In genomic region chr16:67873435-67874146, GRCh38 we compare ENCODE assay signal across 8 cellular contexts. TPM values are rescaled to one million over a fixed set of nuclear protein-coding genes. Genes with fewer than 3 reads are reported as not detected.
A peak's percentile ranks its signal among the peaks of the same experiment; 100 is the strongest.
DNase-seq lines count a peak whose midpoint lies in the region; ATAC-seq and TF ChIP-seq lines count a peak whose summit lies in the region.

No MANE protein-coding gene starts in this region.

- TF ChIP-seq CTCF in heart right ventricle (IDR thresholded peaks at IDR 0.05) (no peak), SK-N-SH (IDR thresholded peaks at IDR 0.05) (no peak), fibroblast of the aortic adventitia (IDR thresholded peaks at IDR 0.05; ENCODE audit: insufficient read depth, low read length) (no peak)

- H3F3A ChIP-seq in SK-N-SH (replicated peaks; ENCODE audit: insufficient read depth) = peaks cover 20% of the 10 kb centered on the region

- CTCF ChIA-PET in SK-N-SH (lab: Yijun Ruan, JAX) = interaction anchor here (0.8 to 22.4 kb wide), 5 partner anchors 11 to 352 kb away, joined by 4 to 564 read pairs (median 7); partner anchors contain the start of genes CTRL, LCAT, NRN1L and PSMB10

- TF ChIP-seq EP300 in SK-N-SH (IDR thresholded peaks at IDR 0.05; ENCODE audit: borderline replicate concordance in 1 of 2, low read depth in 1 of 2, low read length in 1 of 2) = no peak

- 8 to 9% methylated on average over 20 of the region's 20 CpGs for WGBS in heart right ventricle, 2 donors
- WGBS in SK-N-SH (ENCODE audit: low lambda C conversion rate) = 5% methylated on average over 14 of the region's 20 CpGs

- intact Hi-C loops in heart right ventricle (cut with DNase I) (loop anchor here in 2 of 10 donors (2.0 kb wide), 2 partner anchors 27 to 31 kb away; partner anchors contain the start of genes CENPT (in 1 of the 2), NUTF2 (in 1 of the 2) and THAP11 (in 1 of the 2)), Right ventricle myocardium inferior (cut with DNase I) (loop anchor here (2.0 kb wide), 1 partner anchor 27 kb away; the partner anchor contains the start of genes CENPT and NUTF2), sciatic nerve (cut with DNase I) (no loop called here)

- TF ChIP-seq RAD21 in SK-N-SH (IDR thresholded peaks at IDR 0.05; ENCODE audit: low read length) = no peak

- H3K4me3 ChIP-seq in heart right ventricle (peak overlapping the region; percentile 79 to 100 (median 97)), SK-N-SH (ENCODE audit: low read depth in 2 of 2, low read length in 1 of 2) (peak overlapping the region; percentile 94 to 96), fibroblast of the aortic adventitia (ENCODE audit: low read depth, low read length) (peak overlapping the region; percentile 89)

- H3K79me2 ChIP-seq in SK-N-SH (ENCODE audit: insufficient read depth) = peaks cover 46% of the 10 kb centered on the region

- peak overlapping the region; percentile 43 to 93 (median 90) for H3K27ac ChIP-seq in heart right ventricle
- peak overlapping the region; percentile 64 to 66; a peak in 3 of 4 replicates for H3K27ac ChIP-seq in SK-N-SH (ENCODE audit: low read depth in 2 of 2, low read length in 1 of 2)

- H3K9me2 ChIP-seq in SK-N-SH = no peaks in the 10 kb centered on the region

- H2AFZ ChIP-seq in SK-N-SH (ENCODE audit: low read depth) = peak overlapping the region; percentile 82; the same call in 1 of the 2 replicates

- H3K36me3 ChIP-seq in heart right ventricle (peaks cover 6 to 68% (median 46%) of the 10 kb centered on the region in 9 donors), SK-N-SH (replicated peaks in 1 of 2; ENCODE audit: control insufficient read depth in 1 of 2, insufficient read depth in 2 of 2, low read length in 1 of 2) (peaks cover 22 to 53% of the 10 kb centered on the region in 2 experiments)

- peak overlapping the region; percentile 95 for H3K9ac ChIP-seq in SK-N-SH

- peaks cover 17 to 41% (median 31%) of the 10 kb centered on the region in 9 donors for H3K4me1 ChIP-seq in heart right ventricle
- H3K4me1 ChIP-seq in SK-N-SH (ENCODE audit: control insufficient read depth in 1 of 2, insufficient read depth in 2 of 2, low read depth in 1 of 2, low read length in 1 of 2) = peaks cover 11 to 13% of the 10 kb centered on the region in 2 experiments; a peak in 1 of 4 replicates

- POLR2A ChIA-PET in SK-N-SH (lab: Yijun Ruan, JAX) = interaction anchor here (0.6 to 1.4 kb wide), 3 partner anchors 9 to 172 kb away, joined by 4 to 6 read pairs (median 5); partner anchors contain the start of gene NRN1L

- peak in 5 of 8 donors; percentile 3 to 20 (median 10) for ATAC-seq in heart right ventricle
- ATAC-seq in Right ventricle myocardium inferior = no peak
- peak; percentile 6 for ATAC-seq in sciatic nerve
- ATAC-seq in HG03457 (IDR thresholded peaks at IDR 0.05; ENCODE audit: unreplicated experiment) = no peak

- DNase-seq in heart right ventricle (no peak), Right ventricle myocardium inferior (ENCODE audit: missing footprints) (no peak), SK-N-SH (no peak), fibroblast of the aortic adventitia (ENCODE audit: low read depth) (peak; percentile 18), sciatic nerve (ENCODE audit: low spot score) (no peak), activated gamma-delta T cell treated with Interleukin-2 at 50 U/mL for 16 hours (no peak)
- DNase-seq in stimulated activated CD4-positive, alpha-beta T cell treated with anti-CD3 and anti-CD28 coated beads, Interleukin-12 subunit alpha, Interleukin-12 subunit beta, amount 100 ng/mL, for 4 hours = no peak

- H4K20me1 ChIP-seq in SK-N-SH (ENCODE audit: insufficient read depth) = peaks cover 27% of the 10 kb centered on the region

- H3K4me2 ChIP-seq in SK-N-SH = peak overlapping the region; percentile 99

- H3K27me3 ChIP-seq in heart right ventricle (no peaks in the 10 kb centered on the region), SK-N-SH (ENCODE audit: insufficient read depth) (no peaks in the 10 kb centered on the region)

- H3K9me3 ChIP-seq in heart right ventricle (no peaks in the 10 kb centered on the region), SK-N-SH (no peaks in the 10 kb centered on the region)

TF ChIP-seq in SK-N-SH, 30 proteins besides CTCF, POLR2A, EP300 and RAD21 (continues in another document):
- TF ChIP-seq SIN3A (IDR thresholded peaks at IDR 0.05; ENCODE audit: borderline replicate concordance, low read depth, low read length) = no peak
- TF ChIP-seq USF2 (IDR thresholded peaks at IDR 0.05; ENCODE audit: borderline replicate concordance, low read depth, low read length) = no peak
- TF ChIP-seq RXRA (IDR thresholded peaks at IDR 0.05; ENCODE audit: borderline replicate concordance, low read depth) = no peak
- TF ChIP-seq ZBTB33 (IDR thresholded peaks at IDR 0.05; ENCODE audit: borderline replicate concordance, low read depth) = no peak
- TF ChIP-seq GABPA (IDR thresholded peaks at IDR 0.05; ENCODE audit: low read depth) = no peak
- no peak for TF ChIP-seq ELF1 (IDR thresholded peaks at IDR 0.05)
- no peak for TF ChIP-seq NRF1 (IDR thresholded peaks at IDR 0.05; ENCODE audit: low read depth, low read length)
- no peak for TF ChIP-seq MEF2A (IDR thresholded peaks at IDR 0.05; ENCODE audit: borderline replicate concordance, low read depth)
- no peak for TF ChIP-seq USF1 (IDR thresholded peaks at IDR 0.05; ENCODE audit: borderline replicate concordance, low read depth)

RNA-seq across cellular contexts. Expression of gene EDC4, which starts 0.7 kb away (rescaled TPM):
- total RNA-seq in heart right ventricle = 10 to 100 TPM; 25.8 to 41.6 (median 31.3) TPM
- polyA plus RNA-seq in heart right ventricle = 10 to 100 TPM; 30.2 to 46.8 TPM
- 35.4 TPM for total RNA-seq in Right ventricle myocardium inferior
- 38.0 and 45.1 TPM in 2 replicates for polyA plus RNA-seq in SK-N-SH (2012; rRNA removed)
- 15.1 and 23.7 TPM in 2 replicates for polyA plus RNA-seq in SK-N-SH (2012; cell fraction: cytosol; rRNA removed)
- polyA plus RNA-seq in SK-N-SH (2012; cell fraction: nucleus; rRNA removed) = 221 and 269 TPM in 2 replicates
- 29.1 and 47.4 TPM in 2 replicates for total RNA-seq in fibroblast of the aortic adventitia (ENCODE audit: low replicate concordance)
- 40.2 TPM for total RNA-seq in sciatic nerve

RNA-seq across cellular contexts. Expression of gene NRN1L, which starts 11.1 kb away (rescaled TPM):
- total RNA-seq in heart right ventricle (1 to 10 TPM in 6 of 10 donors, not detected in 4; 1.1 to 2.7 (median 1.5) TPM), Right ventricle myocardium inferior (0.54 TPM), fibroblast of the aortic adventitia (ENCODE audit: low replicate concordance) (not detected in 2 replicates), sciatic nerve (1.6 TPM)
- polyA plus RNA-seq in heart right ventricle (1 to 10 TPM; 1.8 to 4.0 TPM), SK-N-SH (2012; rRNA removed) (0.41 and 0.45 TPM in 2 replicates)
- polyA plus RNA-seq in SK-N-SH (2012; cell fraction: cytosol; rRNA removed) = 0.17 TPM in 1 of 2 replicates, not detected in the other
- 2.1 and 2.6 TPM in 2 replicates for polyA plus RNA-seq in SK-N-SH (2012; cell fraction: nucleus; rRNA removed)

RNA-seq across cellular contexts. Expression of gene PSKH1, which starts 19.5 kb away (rescaled TPM):
- total RNA-seq in heart right ventricle = 10 to 100 TPM; 16.0 to 24.5 (median 20.5) TPM
- 10 to 100 TPM; 15.7 to 22.9 TPM for polyA plus RNA-seq in heart right ventricle
- total RNA-seq in Right ventricle myocardium inferior = 18.1 TPM
- 30.1 and 31.4 TPM in 2 replicates for polyA plus RNA-seq in SK-N-SH (2012; rRNA removed)
- polyA plus RNA-seq in SK-N-SH (2012; cell fraction: cytosol; rRNA removed) = 13.6 and 21.7 TPM in 2 replicates
- polyA plus RNA-seq in SK-N-SH (2012; cell fraction: nucleus; rRNA removed) = 23.8 and 24.6 TPM in 2 replicates
- 11.0 and 19.8 TPM in 2 replicates for total RNA-seq in fibroblast of the aortic adventitia (ENCODE audit: low replicate concordance)
- total RNA-seq in sciatic nerve = 27.4 TPM

RNA-seq across cellular contexts. Expression of gene CENPT, which starts 26.1 kb away (rescaled TPM):
- total RNA-seq in heart right ventricle = 10 to 100 TPM; 16.1 to 27.1 (median 19.1) TPM
- polyA plus RNA-seq in heart right ventricle = 10 to 100 TPM; 31.1 to 63.3 TPM
- total RNA-seq in Right ventricle myocardium inferior = 21.3 TPM
- 48.6 and 57.6 TPM in 2 replicates for polyA plus RNA-seq in SK-N-SH (2012; rRNA removed)
- 16.2 and 20.0 TPM in 2 replicates for polyA plus RNA-seq in SK-N-SH (2012; cell fraction: cytosol; rRNA removed)
- polyA plus RNA-seq in SK-N-SH (2012; cell fraction: nucleus; rRNA removed) = 386 and 453 TPM in 2 replicates
- 28.9 and 39.9 TPM in 2 replicates for total RNA-seq in fibroblast of the aortic adventitia (ENCODE audit: low replicate concordance)
- 45.1 TPM for total RNA-seq in sciatic nerve

RNA-seq across cellular contexts. Expression of gene NUTF2, which starts 26.9 kb away (rescaled TPM):
- 100 to 1,000 TPM in 1 of 10 donors, 10 to 100 TPM in 9; 73.9 to 105 (median 80.5) TPM for total RNA-seq in heart right ventricle
- polyA plus RNA-seq in heart right ventricle = 100 to 1,000 TPM; 186 to 214 TPM
- 86.6 TPM for total RNA-seq in Right ventricle myocardium inferior
- 287 and 449 TPM in 2 replicates for polyA plus RNA-seq in SK-N-SH (2012; rRNA removed)
- polyA plus RNA-seq in SK-N-SH (2012; cell fraction: cytosol; rRNA removed) = 299 and 302 TPM in 2 replicates
- polyA plus RNA-seq in SK-N-SH (2012; cell fraction: nucleus; rRNA removed) = 237 and 239 TPM in 2 replicates
- 24.4 and 155 TPM in 2 replicates for total RNA-seq in fibroblast of the aortic adventitia (ENCODE audit: low replicate concordance)
- total RNA-seq in sciatic nerve = 59.2 TPM

Comparison
In these comparisons a context has a peak if more than half of its experiments do, and no peak if none do; other contexts are left out.
1. ATAC-seq: peak in heart right ventricle (5 of 8) and sciatic nerve (single experiment); none in Right ventricle myocardium inferior (single experiment) and HG03457 (single experiment).
2. Peak in every context shown above with its lines, with median percentiles within 50 percentile points of each other: H3K4me3 ChIP-seq.